Comparison of ENCODE assay signal across 24 cellular contexts in the genomic region with DNA sequence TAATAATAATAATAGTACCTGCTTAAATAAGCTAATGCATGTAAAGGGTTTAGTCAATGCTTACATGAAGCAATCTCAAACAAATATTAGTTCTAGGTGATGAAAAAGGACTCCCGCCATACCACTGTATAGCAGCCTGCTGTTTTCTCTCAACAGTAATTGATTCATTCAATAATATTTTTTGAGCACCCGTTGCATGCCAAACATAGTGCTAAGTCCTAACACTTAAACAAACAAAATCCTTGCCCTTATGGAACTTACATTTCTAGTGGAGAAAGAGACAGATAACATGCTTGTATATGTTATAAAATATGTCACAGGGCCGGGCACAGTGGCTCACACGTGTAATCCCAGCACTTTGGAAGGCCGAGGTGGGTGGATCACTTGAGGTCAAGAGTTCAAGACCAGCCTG.
"Had no signal": no experiment of that assay in that cellular context is flagged by ENCODE, and none has a peak within 500 bp of the region (broad histone marks: within the 10 kb centered on the region; RNA-seq: fewer than 3 reads in every experiment).

No MANE protein-coding gene starts in this region.

- DNase-seq: heart left ventricle; left ventricle myocardium inferior; mesendoderm; midbrain; mucosa of descending colon; naive thymus-derived CD4-positive, alpha-beta T cell; stimulated activated CD4-positive, alpha-beta T cell treated with anti-CD3 and anti-CD28 coated beads, Interleukin-12 subunit alpha, Interleukin-12 subunit beta, amount 100 ng/mL, for 4 hours; stimulated activated CD4-positive, alpha-beta T cell treated with anti-CD3 and anti-CD28 coated beads, Interleukin-15, amount 100 ng/mL, for 24 hours; stimulated activated CD4-positive, alpha-beta T cell treated with anti-CD3 and anti-CD28 coated beads, Interleukin-2, amount 100 ng/mL, for 24 hours; stimulated activated CD4-positive, alpha-beta T cell treated with anti-CD3 and anti-CD28 coated beads, Interleukin-4, amount 100 ng/mL, for 1 hour; stimulated activated naive CD4-positive, alpha-beta T cell; substantia nigra; upper lobe of left lung had no signal

- H3K36me3 ChIP-seq: heart left ventricle, left ventricle myocardium inferior, ovary, right atrium auricular region, tibial nerve, upper lobe of left lung, vagina had no signal

- ATAC-seq: heart left ventricle; mucosa of descending colon; naive thymus-derived CD4-positive, alpha-beta T cell; natural killer cell treated with Interleukin-12 subunit alpha and Interleukin-12 subunit beta and Interleukin-15 and Interleukin-18, amount 100 ng/mL, for 72 hours; sciatic nerve had no signal

- H3K27me3 ChIP-seq: heart left ventricle, hepatocyte, ovary, right atrium auricular region, tibial nerve, upper lobe of left lung, vagina had no signal

- H3K9me3 ChIP-seq: heart left ventricle, left ventricle myocardium inferior, mucosa of descending colon, ovary, right atrium auricular region, tibial nerve, upper lobe of left lung, vagina had no signal

- H3K9me3 Mint-ChIP-seq: natural killer cell treated with Interleukin-12 subunit alpha and Interleukin-12 subunit beta and Interleukin-15 and Interleukin-18, amount 100 ng/mL, for 72 hours; stimulated activated naive CD8-positive, alpha-beta T cell treated with anti-CD3 and anti-CD28 coated beads, Interleukin-15, Interleukin-2, amounts not matched to agents 100 ng/mL and 50 ng/mL, for 24 hours had no signal

- H3K27ac Mint-ChIP-seq: naive thymus-derived CD4-positive, alpha-beta T cell; stimulated activated naive CD8-positive, alpha-beta T cell treated with anti-CD3 and anti-CD28 coated beads, Interleukin-15, Interleukin-2, amounts not matched to agents 100 ng/mL and 50 ng/mL, for 24 hours had no signal

- H3K27me3 Mint-ChIP-seq: natural killer cell treated with Interleukin-12 subunit alpha and Interleukin-12 subunit beta and Interleukin-15 and Interleukin-18, amount 100 ng/mL, for 72 hours; progenitor cell of endocrine pancreas; stimulated activated naive CD8-positive, alpha-beta T cell treated with anti-CD3 and anti-CD28 coated beads, Interleukin-15, Interleukin-2, amounts not matched to agents 100 ng/mL and 50 ng/mL, for 24 hours had no signal

- H3K4me3 Mint-ChIP-seq: naive thymus-derived CD4-positive, alpha-beta T cell; natural killer cell treated with Interleukin-12 subunit alpha and Interleukin-12 subunit beta and Interleukin-15 and Interleukin-18, amount 100 ng/mL, for 72 hours; stimulated activated naive CD8-positive, alpha-beta T cell treated with anti-CD3 and anti-CD28 coated beads, Interleukin-15, Interleukin-2, amounts not matched to agents 100 ng/mL and 50 ng/mL, for 24 hours had no signal

- H3K4me3 ChIP-seq: heart left ventricle, hepatocyte, left ventricle myocardium inferior, lung, mucosa of descending colon, ovary, right atrium auricular region, smooth muscle cell, tibial nerve, upper lobe of left lung, vagina had no signal

- H3K27ac ChIP-seq: hepatocyte, left ventricle myocardium inferior, ovary, right atrium auricular region, upper lobe of left lung, vagina had no signal

- H3K36me3 Mint-ChIP-seq: natural killer cell treated with Interleukin-12 subunit alpha and Interleukin-12 subunit beta and Interleukin-15 and Interleukin-18, amount 100 ng/mL, for 72 hours had no signal
